ENCODE assay signal across 15 cellular contexts in the genomic region with DNA sequence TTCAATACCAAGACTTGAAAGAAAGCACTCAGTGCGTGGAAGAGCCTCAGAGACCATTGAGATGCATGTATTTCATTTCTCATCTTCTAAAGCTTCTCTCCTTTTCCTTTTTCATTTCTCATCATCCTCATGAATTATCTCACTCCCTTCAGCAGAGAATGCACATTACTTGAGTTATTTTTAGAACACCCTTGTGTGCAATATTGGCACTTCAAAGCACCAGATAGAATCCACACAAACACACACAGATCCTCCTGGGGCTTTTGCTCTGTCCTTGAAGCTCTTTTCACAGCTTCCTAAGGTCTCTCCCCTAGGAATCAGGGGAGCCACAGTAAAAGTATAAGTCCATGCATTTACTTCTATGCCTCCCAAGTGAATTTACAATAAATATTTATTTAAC. TPM values are rescaled to one million over a fixed set of nuclear protein-coding genes. Genes with fewer than 3 reads are reported as not detected.
DNase-seq lines count a peak whose midpoint lies in the region; ATAC-seq and TF ChIP-seq lines count a peak whose summit lies in the region.
"Had no signal": no experiment of that assay in that cellular context is flagged by ENCODE, and none has a peak within 500 bp of the region (broad histone marks: within the 10 kb centered on the region; RNA-seq: fewer than 3 reads in every experiment).

No MANE protein-coding gene starts in this region.

- H3K27me3 Mint-ChIP-seq in glutamatergic neuron (ENCODE audit: unreplicated experiment), result no peaks in the 10 kb centered on the region

- H3K27me3 ChIP-seq in cardiac muscle cell (no peaks in the 10 kb centered on the region), right atrium auricular region (no peaks in the 10 kb centered on the region), H7 (ENCODE audit: control insufficient read depth, insufficient read depth, low read length) (no peaks in the 10 kb centered on the region)

- peak; percentile 14 for DNase-seq in NCI-H2227 treated with DMSO at 0.1 percent for 48 hours (lab: John Stamatoyannopoulos, UW)
- DNase-seq in NCI-H2227 (lab: John Stamatoyannopoulos, UW; ENCODE audit: unreplicated experiment), result no peak
- DNase-seq in cardiac muscle cell (ENCODE audit: low read depth in 1 of 2, low spot score in 1 of 2), result peak in 1 of 2 donors; percentile 55
- no peak for DNase-seq in right atrium auricular region (ENCODE audit: low spot score)
- DNase-seq in glutamatergic neuron, result no peak
- no peak for DNase-seq in H7
- DNase-seq: AML-193; Caco-2; CD4-positive, alpha-beta T cell; GOT3; H9 had no signal

- ATAC-seq in GM18867 (IDR thresholded peaks at IDR 0.05; ENCODE audit: unreplicated experiment), result no peak
- ATAC-seq: A549 had no signal

- H3K4me1 ChIP-seq in cardiac muscle cell (ENCODE audit: low read depth), result peaks cover 28% of the 10 kb centered on the region
- peaks cover 0 to 4% of the 10 kb centered on the region in 2 donors for H3K4me1 ChIP-seq in right atrium auricular region
- H3K4me1 ChIP-seq: A549, Caco-2 had no signal

- no peak overlapping the region for H3K27ac Mint-ChIP-seq in glutamatergic neuron (ENCODE audit: unreplicated experiment)
- H3K27ac Mint-ChIP-seq: CD4-positive, alpha-beta T cell; H9 had no signal

- H3K9me3 ChIP-seq in cardiac muscle cell (ENCODE audit: low read depth) (no peaks in the 10 kb centered on the region), right atrium auricular region (peaks cover 0 to 15% of the 10 kb centered on the region in 2 donors)

- peaks cover 18% of the 10 kb centered on the region for H3K36me3 Mint-ChIP-seq in glutamatergic neuron (ENCODE audit: unreplicated experiment)

- TF ChIP-seq CTCF in cardiac muscle cell (IDR thresholded peaks at IDR 0.05; ENCODE audit: low read depth, low read length), result no peak
- no peak for TF ChIP-seq CTCF in right atrium auricular region (IDR thresholded peaks at IDR 0.05)
- no peak for TF ChIP-seq CTCF in glutamatergic neuron (IDR thresholded peaks at IDR 0.05; ENCODE audit: partially characterized antibody, unreplicated experiment)

- peaks cover 4% of the 10 kb centered on the region for H3K9me3 Mint-ChIP-seq in glutamatergic neuron (ENCODE audit: unreplicated experiment)

- H3K4me3 Mint-ChIP-seq in glutamatergic neuron (ENCODE audit: unreplicated experiment), result peak overlapping the region; percentile 60
- H3K4me3 Mint-ChIP-seq: CD4-positive, alpha-beta T cell; H9 had no signal

- peaks cover 8% of the 10 kb centered on the region for H3K4me1 Mint-ChIP-seq in glutamatergic neuron (ENCODE audit: low read depth, unreplicated experiment)
- H3K4me1 Mint-ChIP-seq: H9 had no signal

- H3K4me3 ChIP-seq in cardiac muscle cell, result no peak overlapping the region
- H3K4me3 ChIP-seq in right atrium auricular region, result no peak overlapping the region
- H3K4me3 ChIP-seq in H7 (ENCODE audit: insufficient read depth, low read depth, low read length), result no peak overlapping the region
- H3K4me3 ChIP-seq: A549 had no signal

- H3K27ac ChIP-seq in cardiac muscle cell (peak overlapping the region; percentile 41), right atrium auricular region (no peak overlapping the region)
- H3K27ac ChIP-seq: 22Rv1, A549, C4-2B had no signal

- H3K36me3 ChIP-seq in cardiac muscle cell (no peaks in the 10 kb centered on the region), right atrium auricular region (no peaks in the 10 kb centered on the region), H7 (replicated peaks; ENCODE audit: control insufficient read depth, insufficient read depth, low read length) (no peaks in the 10 kb centered on the region)

RNA-seq across cellular contexts. Expression of gene DGKI, which starts 18.3 kb away (rescaled TPM):
- total RNA-seq in cardiac muscle cell, result 29.2 and 52.7 TPM in 2 replicates
- polyA plus RNA-seq in cardiac muscle cell, result 35.0 and 61.4 TPM in 2 replicates
- 1 to 10 TPM; 4.4 to 5.9 TPM for total RNA-seq in right atrium auricular region
- 19.4 TPM for total RNA-seq in glutamatergic neuron (ENCODE audit: unreplicated experiment)
- total RNA-seq in H7 (2014; rRNA removed; shearing (Covaris generic)), result 0.04 and 0.14 TPM in 2 replicates
- total RNA-seq: CD4-positive, alpha-beta T cell had no signal
